In the genomic region with DNA sequence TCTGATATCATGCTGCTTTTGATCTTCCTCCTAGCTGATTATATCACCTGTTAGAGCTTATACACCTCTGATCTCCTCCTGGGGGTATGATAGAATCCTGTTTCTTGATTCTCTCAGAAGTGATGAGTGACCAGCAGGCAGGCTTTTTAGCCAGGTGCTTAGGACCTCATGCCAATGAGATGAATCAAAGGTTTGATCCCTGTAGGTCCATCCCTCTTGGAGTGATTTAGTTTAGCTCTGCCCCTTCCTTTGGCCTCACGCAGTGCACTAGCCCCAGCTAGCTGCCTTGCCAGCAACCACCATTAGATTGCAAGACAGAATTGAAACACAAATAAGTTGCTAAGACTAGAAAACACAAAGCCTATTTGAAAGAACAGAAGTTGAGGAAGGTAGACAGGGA, we compare ENCODE assay signal across 1 cellular context.
TF ChIP-seq lines count a peak whose summit lies in the region.

No MANE protein-coding gene starts in this region.

TF ChIP-seq in GM23338, 12 proteins besides CTCF, POLR2A, EP300 and RAD21 (continued from another document):
- TF ChIP-seq CREB1 (CRISPR knock-in tag; IDR thresholded peaks at IDR 0.05; ENCODE audit: low read depth) (no peak), ZNF114 (CRISPR knock-in tag; IDR thresholded peaks at IDR 0.05) (no peak), NANOG (IDR thresholded peaks at IDR 0.05; ENCODE audit: borderline replicate concordance) (no peak)
- TF ChIP-seq, protein P1, sequence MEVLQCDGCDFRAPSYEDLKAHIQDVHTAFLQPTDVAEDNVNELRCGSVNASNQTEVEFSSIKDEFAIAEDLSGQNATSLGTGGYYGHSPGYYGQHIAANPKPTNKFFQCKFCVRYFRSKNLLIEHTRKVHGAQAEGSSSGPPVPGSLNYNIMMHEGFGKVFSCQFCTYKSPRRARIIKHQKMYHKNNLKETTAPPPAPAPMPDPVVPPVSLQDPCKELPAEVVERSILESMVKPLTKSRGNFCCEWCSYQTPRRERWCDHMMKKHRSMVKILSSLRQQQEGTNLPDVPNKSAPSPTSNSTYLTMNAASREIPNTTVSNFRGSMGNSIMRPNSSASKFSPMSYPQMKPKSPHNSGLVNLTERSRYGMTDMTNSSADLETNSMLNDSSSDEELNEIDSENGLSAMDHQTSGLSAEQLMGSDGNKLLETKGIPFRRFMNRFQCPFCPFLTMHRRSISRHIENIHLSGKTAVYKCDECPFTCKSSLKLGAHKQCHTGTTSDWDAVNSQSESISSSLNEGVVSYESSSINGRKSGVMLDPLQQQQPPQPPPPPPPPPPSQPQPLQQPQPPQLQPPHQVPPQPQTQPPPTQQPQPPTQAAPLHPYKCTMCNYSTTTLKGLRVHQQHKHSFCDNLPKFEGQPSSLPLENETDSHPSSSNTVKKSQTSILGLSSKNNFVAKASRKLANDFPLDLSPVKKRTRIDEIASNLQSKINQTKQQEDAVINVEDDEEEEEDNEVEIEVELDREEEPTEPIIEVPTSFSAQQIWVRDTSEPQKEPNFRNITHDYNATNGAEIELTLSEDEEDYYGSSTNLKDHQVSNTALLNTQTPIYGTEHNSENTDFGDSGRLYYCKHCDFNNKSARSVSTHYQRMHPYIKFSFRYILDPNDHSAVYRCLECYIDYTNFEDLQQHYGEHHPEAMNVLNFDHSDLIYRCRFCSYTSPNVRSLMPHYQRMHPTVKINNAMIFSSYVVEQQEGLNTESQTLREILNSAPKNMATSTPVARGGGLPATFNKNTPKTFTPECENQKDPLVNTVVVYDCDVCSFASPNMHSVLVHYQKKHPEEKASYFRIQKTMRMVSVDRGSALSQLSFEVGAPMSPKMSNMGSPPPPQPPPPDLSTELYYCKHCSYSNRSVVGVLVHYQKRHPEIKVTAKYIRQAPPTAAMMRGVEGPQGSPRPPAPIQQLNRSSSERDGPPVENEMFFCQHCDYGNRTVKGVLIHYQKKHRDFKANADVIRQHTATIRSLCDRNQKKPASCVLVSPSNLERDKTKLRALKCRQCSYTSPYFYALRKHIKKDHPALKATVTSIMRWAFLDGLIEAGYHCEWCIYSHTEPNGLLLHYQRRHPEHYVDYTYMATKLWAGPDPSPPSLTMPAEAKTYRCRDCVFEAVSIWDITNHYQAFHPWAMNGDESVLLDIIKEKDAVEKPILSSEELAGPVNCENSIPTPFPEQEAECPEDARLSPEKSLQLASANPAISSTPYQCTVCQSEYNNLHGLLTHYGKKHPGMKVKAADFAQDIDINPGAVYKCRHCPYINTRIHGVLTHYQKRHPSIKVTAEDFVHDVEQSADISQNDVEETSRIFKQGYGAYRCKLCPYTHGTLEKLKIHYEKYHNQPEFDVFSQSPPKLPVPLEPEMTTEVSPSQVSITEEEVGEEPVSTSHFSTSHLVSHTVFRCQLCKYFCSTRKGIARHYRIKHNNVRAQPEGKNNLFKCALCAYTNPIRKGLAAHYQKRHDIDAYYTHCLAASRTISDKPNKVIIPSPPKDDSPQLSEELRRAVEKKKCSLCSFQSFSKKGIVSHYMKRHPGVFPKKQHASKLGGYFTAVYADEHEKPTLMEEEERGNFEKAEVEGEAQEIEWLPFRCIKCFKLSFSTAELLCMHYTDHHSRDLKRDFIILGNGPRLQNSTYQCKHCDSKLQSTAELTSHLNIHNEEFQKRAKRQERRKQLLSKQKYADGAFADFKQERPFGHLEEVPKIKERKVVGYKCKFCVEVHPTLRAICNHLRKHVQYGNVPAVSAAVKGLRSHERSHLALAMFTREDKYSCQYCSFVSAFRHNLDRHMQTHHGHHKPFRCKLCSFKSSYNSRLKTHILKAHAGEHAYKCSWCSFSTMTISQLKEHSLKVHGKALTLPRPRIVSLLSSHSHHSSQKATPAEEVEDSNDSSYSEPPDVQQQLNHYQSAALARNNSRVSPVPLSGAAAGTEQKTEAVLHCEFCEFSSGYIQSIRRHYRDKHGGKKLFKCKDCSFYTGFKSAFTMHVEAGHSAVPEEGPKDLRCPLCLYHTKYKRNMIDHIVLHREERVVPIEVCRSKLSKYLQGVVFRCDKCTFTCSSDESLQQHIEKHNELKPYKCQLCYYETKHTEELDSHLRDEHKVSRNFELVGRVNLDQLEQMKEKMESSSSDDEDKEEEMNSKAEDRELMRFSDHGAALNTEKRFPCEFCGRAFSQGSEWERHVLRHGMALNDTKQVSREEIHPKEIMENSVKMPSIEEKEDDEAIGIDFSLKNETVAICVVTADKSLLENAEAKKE (CRISPR knock-in tag; IDR thresholded peaks at IDR 0.05) = no peak
